ENCODE assay signal across 1 cellular context in the genomic region with DNA sequence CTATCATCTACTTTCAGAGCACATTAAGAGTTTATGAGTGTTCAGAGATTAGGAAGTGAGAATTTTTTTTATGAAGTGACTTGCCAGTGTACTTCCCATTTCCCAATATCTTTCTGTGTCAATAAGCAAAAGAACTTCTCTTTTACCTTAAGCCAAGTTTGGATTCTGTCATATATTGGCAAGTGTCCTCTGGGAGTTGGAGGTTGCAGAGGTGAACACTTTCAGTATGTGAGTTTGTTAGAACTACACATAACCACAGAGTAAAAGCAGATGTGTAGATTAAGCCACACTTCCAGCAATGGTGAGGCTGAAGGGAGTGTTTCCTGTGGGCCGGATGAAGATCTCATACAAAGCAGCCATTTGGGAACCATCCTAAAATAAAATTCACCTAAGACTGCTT.
TF ChIP-seq lines count a peak whose summit lies in the region.

No MANE protein-coding gene starts in this region.

TF ChIP-seq in GM12878, 131 proteins besides CTCF, POLR2A, EP300 and RAD21:
- TF ChIP-seq RBBP5 (conservative IDR thresholded peaks at IDR 0.05), result no peak
- no peak for TF ChIP-seq NFIC (IDR thresholded peaks at IDR 0.05; ENCODE audit: low read depth, low read length)
- TF ChIP-seq KDM1A (IDR thresholded peaks at IDR 0.05; ENCODE audit: borderline replicate concordance), result no peak
- 0 out of 2 replicates have a peak, but pooled peaks have one; percentile 13 for TF ChIP-seq IKZF1 (conservative IDR thresholded peaks at IDR 0.05)
- TF ChIP-seq NR2F1 (conservative IDR thresholded peaks at IDR 0.05), result 0 out of 2 replicates have a peak, but pooled peaks have one; percentile 15
- no peak for TF ChIP-seq SRF (IDR thresholded peaks at IDR 0.05; ENCODE audit: low read depth in 2 of 2, low read length in 2 of 2)
- TF ChIP-seq PRDM15 (CRISPR knock-in tag; IDR thresholded peaks at IDR 0.05), result no peak
- TF ChIP-seq RUNX3 (IDR thresholded peaks at IDR 0.05; ENCODE audit: low read length), result peak; percentile 18; the same call in 1 of the 2 replicates
TF ChIP-seq in GM12878: peak in this region for 3.
